1 cellular context compared by ENCODE assay signal in genomic region chr12:120265483-120266179, GRCh38.
TF ChIP-seq lines count a peak whose summit lies in the region.

PXN (minus strand) TSS chr12:120265730; CDS start chr12:120265629, 101 bp downstream.

TF ChIP-seq in GM12878, 131 proteins besides CTCF, POLR2A, EP300 and RAD21 (continued from another document):
- TF ChIP-seq TCF3 (IDR thresholded peaks at IDR 0.05; ENCODE audit: borderline replicate concordance, insufficient read depth, low read depth, low read length) = peak; percentile 60; the same call in 1 of the 2 replicates
- TF ChIP-seq NRF1 (conservative IDR thresholded peaks at IDR 0.05; ENCODE audit: low read depth, low read length) = no peak
- TF ChIP-seq CREB1 (IDR thresholded peaks at IDR 0.05; ENCODE audit: low read depth) = peak; percentile 33; the same call in 1 of the 2 replicates
- TF ChIP-seq BCL3 (IDR thresholded peaks at IDR 0.05; ENCODE audit: borderline replicate concordance, insufficient read depth, low read depth, low read length, poor library complexity, severe bottlenecking) = no peak
- no peak for TF ChIP-seq PML (IDR thresholded peaks at IDR 0.05; ENCODE audit: low read length)
